ENCODE assay signal across 9 cellular contexts in the genomic region with DNA sequence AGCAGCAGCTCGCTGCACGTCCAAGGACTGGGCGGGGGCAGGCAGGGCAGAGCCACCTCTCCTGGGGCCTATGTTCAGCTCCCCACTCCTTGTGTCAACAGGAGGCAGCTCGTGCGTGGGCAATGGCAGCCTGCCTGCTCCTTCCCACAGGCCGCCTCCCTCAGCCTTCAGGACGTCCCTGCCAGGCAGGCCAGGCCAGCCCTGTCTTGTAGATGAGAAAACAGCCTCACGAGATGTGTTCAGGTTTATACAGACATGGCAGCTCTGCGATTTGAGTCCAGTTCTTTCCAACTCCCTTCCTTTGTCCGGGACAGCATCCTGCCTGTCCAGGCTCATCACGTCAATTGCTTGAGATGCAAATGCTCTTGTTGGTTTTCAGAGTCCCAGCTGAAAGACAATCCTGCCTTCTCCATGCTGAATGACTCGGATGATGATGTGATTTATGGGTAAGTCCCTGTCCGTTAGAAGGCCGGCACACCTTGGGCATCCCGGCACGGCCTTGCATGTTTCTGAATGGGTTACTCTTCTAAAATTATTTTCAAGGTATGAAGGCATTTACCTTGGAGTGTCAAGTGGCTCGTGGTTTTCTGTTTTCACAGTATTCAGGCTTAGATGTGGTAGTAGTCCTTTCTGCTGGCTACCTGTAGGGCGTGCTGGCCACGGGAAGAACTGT. TPM values are rescaled to one million over a fixed set of nuclear protein-coding genes. Genes with fewer than 3 reads are reported as not detected.
DNase-seq lines count a peak whose midpoint lies in the region; ATAC-seq and TF ChIP-seq lines count a peak whose summit lies in the region.
"Had no signal": no experiment of that assay in that cellular context is flagged by ENCODE, and none has a peak within 500 bp of the region (broad histone marks: within the 10 kb centered on the region; RNA-seq: fewer than 3 reads in every experiment).

No MANE protein-coding gene starts in this region.

- H3K9me2 ChIP-seq in HCT116 (ENCODE audit: insufficient read depth) (no peaks in the 10 kb centered on the region), OCI-LY7 (ENCODE audit: insufficient read depth, low read length) (no peaks in the 10 kb centered on the region)

- H3K27me3 ChIP-seq in HCT116 (ENCODE audit: insufficient read depth, low read length) (no peaks in the 10 kb centered on the region), sigmoid colon (no peaks in the 10 kb centered on the region)

- H3K4me3 Mint-ChIP-seq in activated naive CD8-positive, alpha-beta T cell treated with anti-CD3 and anti-CD28 coated beads for 36 hours, result no peak overlapping the region

- no peak for TF ChIP-seq RAD21 in HCT116 (IDR thresholded peaks at IDR 0.05; ENCODE audit: low read depth)

- intact Hi-C loops in HCT116 (cut with micrococcal nuclease) (no loop called here), left cardiac atrium (cut with DNase I) (no loop called here), sigmoid colon (cut with DNase I) (no loop called here), OCI-LY7 (cut with micrococcal nuclease; ENCODE audit: unreplicated experiment) (no loop called here)

- BruUV-seq in HCT116 (replicated peaks; lab: Mats Ljungman, UMichigan) (no TSS peak), OCI-LY7 (replicated peaks; lab: Mats Ljungman, UMichigan) (no TSS peak)

- ATAC-seq in HCT116 (no peak), left cardiac atrium (peak; percentile 56 to 60), HG03442 (IDR thresholded peaks at IDR 0.05; ENCODE audit: unreplicated experiment) (no peak), HG03378 (IDR thresholded peaks at IDR 0.05; ENCODE audit: unreplicated experiment) (no peak)
- ATAC-seq: GM12878 had no signal

- H3K4me1 Mint-ChIP-seq in activated naive CD8-positive, alpha-beta T cell treated with anti-CD3 and anti-CD28 coated beads for 36 hours, result peaks cover 37% of the 10 kb centered on the region

- 44 to 72% methylated on average over 19 of the region's 19 CpGs for WGBS in sigmoid colon, 2 donors

- H3K36me3 ChIP-seq in HCT116 (ENCODE audit: control insufficient read depth in 1 of 2, insufficient read depth in 2 of 2, low read length in 2 of 2) (peaks cover 10 to 42% of the 10 kb centered on the region in 2 experiments; a peak in 3 of 4 replicates), sigmoid colon (peaks cover 0 to 62% (median 9%) of the 10 kb centered on the region in 4 donors), OCI-LY7 (ENCODE audit: insufficient read depth, low read length) (peaks cover 54% of the 10 kb centered on the region; the same call in 1 of the 2 replicates)

- TF ChIP-seq EP300 in sigmoid colon (IDR thresholded peaks at IDR 0.05), result no peak

- TF ChIP-seq POLR2A in HCT116 (IDR thresholded peaks at IDR 0.05; ENCODE audit: borderline replicate concordance, extremely low read depth, insufficient read depth, insufficient read length) (no peak), sigmoid colon (IDR thresholded peaks at IDR 0.05) (no peak)

- H3K4me2 ChIP-seq in HCT116 (ENCODE audit: low read length), result peak overlapping the region; percentile 48; the same call in 1 of the 2 replicates
- H3K4me2 ChIP-seq in OCI-LY7 (ENCODE audit: low read length), result no peak overlapping the region

- H3K27me3 Mint-ChIP-seq in activated naive CD8-positive, alpha-beta T cell treated with anti-CD3 and anti-CD28 coated beads for 36 hours, result no peaks in the 10 kb centered on the region

- RAD21 ChIA-PET in HCT116 (lab: Charles Lee; ENCODE audit: low non-redundant PET in 1 of 2, low total read pairs in 2 of 2, uncharacterized antibody in 2 of 2, unreplicated experiment in 2 of 2), result interaction anchor here in 1 of 2 experiments (0.6 kb wide), 1 partner anchor 368 kb away, joined by 4 read pairs; no protein-coding TSS in a partner anchor

- H2AFZ ChIP-seq in HCT116 (ENCODE audit: low read depth, low read length, poor library complexity, severe bottlenecking) (no peak overlapping the region), OCI-LY7 (ENCODE audit: low read length) (no peak overlapping the region)

- H3K79me2 ChIP-seq in HCT116 (ENCODE audit: insufficient read depth, low read length) (peaks cover 12% of the 10 kb centered on the region; the same call in 1 of the 2 replicates), OCI-LY7 (ENCODE audit: insufficient read depth, low read depth, low read length) (no peaks in the 10 kb centered on the region)

- no peak for TF ChIP-seq CTCF in HCT116 (IDR thresholded peaks at IDR 0.05 in 2 of 3, conservative IDR thresholded peaks at IDR 0.05 in 1 of 3; ENCODE audit: borderline replicate concordance in 1 of 3, insufficient read depth in 1 of 3, low read depth in 2 of 3, low read length in 2 of 3)
- no peak for TF ChIP-seq CTCF in sigmoid colon (IDR thresholded peaks at IDR 0.05)
- TF ChIP-seq CTCF in OCI-LY7 (conservative IDR thresholded peaks at IDR 0.05; ENCODE audit: low read length), result no peak

- peak overlapping the region; percentile 20; the same call in 1 of the 2 replicates for H3K9ac ChIP-seq in HCT116 (ENCODE audit: low read length)

- H4K20me1 ChIP-seq in HCT116 (ENCODE audit: insufficient read depth), result no peaks in the 10 kb centered on the region
- no peaks in the 10 kb centered on the region for H4K20me1 ChIP-seq in OCI-LY7 (ENCODE audit: insufficient read depth, low read length)

- peak overlapping the region; percentile 61 for H3K27ac Mint-ChIP-seq in activated naive CD8-positive, alpha-beta T cell treated with anti-CD3 and anti-CD28 coated beads for 36 hours

- peak overlapping the region; percentile 20; the same call in 1 of the 2 replicates for H3K27ac ChIP-seq in HCT116 (ENCODE audit: low read depth, low read length)
- peak overlapping the region; percentile 54 to 68 (median 57) for H3K27ac ChIP-seq in sigmoid colon
- no peak overlapping the region for H3K27ac ChIP-seq in OCI-LY7 (ENCODE audit: low read depth, low read length, poor library complexity, severe bottlenecking)

- H3K36me3 Mint-ChIP-seq in activated naive CD8-positive, alpha-beta T cell treated with anti-CD3 and anti-CD28 coated beads for 36 hours, result peaks cover 48% of the 10 kb centered on the region

- DNase-seq in HCT116 (ENCODE audit: low read depth, low spot score), result no peak
- DNase-seq in activated naive CD8-positive, alpha-beta T cell treated with anti-CD3 and anti-CD28 coated beads for 36 hours, result no peak
- peak; percentile 80 for DNase-seq in left cardiac atrium
- peak; percentile 78 for DNase-seq in sigmoid colon
- no peak for DNase-seq in LoVo (ENCODE audit: low spot score)
- DNase-seq in OCI-LY7 (ENCODE audit: low spot score), result no peak

- no peak overlapping the region for H3K4me3 ChIP-seq in HCT116 (replicated peaks in 1 of 2; ENCODE audit: low read depth in 1 of 2, low read length in 2 of 2)
- no peak overlapping the region for H3K4me3 ChIP-seq in sigmoid colon
- no peak overlapping the region for H3K4me3 ChIP-seq in OCI-LY7 (ENCODE audit: low read depth, low read length, poor library complexity, severe bottlenecking)
- H3K4me3 ChIP-seq: GM12878 had no signal

- H3K9me3 Mint-ChIP-seq in activated naive CD8-positive, alpha-beta T cell treated with anti-CD3 and anti-CD28 coated beads for 36 hours, result no peaks in the 10 kb centered on the region

- H3K4me1 ChIP-seq in HCT116 (ENCODE audit: control insufficient read depth in 1 of 2, insufficient read depth in 2 of 2, low read length in 2 of 2) (peaks cover 8 to 39% of the 10 kb centered on the region in 2 experiments; a peak in 3 of 4 replicates), sigmoid colon (peaks cover 0 to 18% (median 11%) of the 10 kb centered on the region in 4 donors), OCI-LY7 (ENCODE audit: insufficient read depth, low read length, poor library complexity, severe bottlenecking) (no peaks in the 10 kb centered on the region)

- CTCF ChIA-PET in HCT116 (lab: Charles Lee) (no interaction called here), OCI-LY7 (lab: Charles Lee; ENCODE audit: unreplicated experiment) (no interaction called here)

- POLR2A ChIA-PET in HCT116 (lab: Charles Lee) (no interaction called here), OCI-LY7 (lab: Charles Lee) (interaction anchor here (0.6 kb wide), 1 partner anchor 19 kb away, joined by 4 read pairs; no protein-coding TSS in a partner anchor)

- H3K9me3 ChIP-seq in HCT116 (ENCODE audit: control insufficient read depth in 1 of 2, insufficient read depth in 1 of 2, low read depth in 1 of 2, low read length in 2 of 2), result no peaks in the 10 kb centered on the region
- H3K9me3 ChIP-seq in sigmoid colon, result no peaks in the 10 kb centered on the region
- no peaks in the 10 kb centered on the region for H3K9me3 ChIP-seq in OCI-LY7 (ENCODE audit: low read length)

TF ChIP-seq in HCT116, 20 proteins besides CTCF, POLR2A, EP300 and RAD21:
- TF ChIP-seq EGR1 (IDR thresholded peaks at IDR 0.05; ENCODE audit: low read depth), result no peak
- TF ChIP-seq, protein P1, sequence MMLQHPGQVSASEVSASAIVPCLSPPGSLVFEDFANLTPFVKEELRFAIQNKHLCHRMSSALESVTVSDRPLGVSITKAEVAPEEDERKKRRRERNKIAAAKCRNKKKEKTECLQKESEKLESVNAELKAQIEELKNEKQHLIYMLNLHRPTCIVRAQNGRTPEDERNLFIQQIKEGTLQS (IDR thresholded peaks at IDR 0.05), result no peak
- TF ChIP-seq, protein P2, sequence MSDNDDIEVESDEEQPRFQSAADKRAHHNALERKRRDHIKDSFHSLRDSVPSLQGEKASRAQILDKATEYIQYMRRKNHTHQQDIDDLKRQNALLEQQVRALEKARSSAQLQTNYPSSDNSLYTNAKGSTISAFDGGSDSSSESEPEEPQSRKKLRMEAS (IDR thresholded peaks at IDR 0.05), result no peak

RNA-seq across cellular contexts. Expression of a gene that starts 13.5 kb away (rescaled TPM):
- total RNA-seq in HCT116 (2021; ENCODE audit: unreplicated experiment), result 239 TPM
- 261 and 300 TPM in 2 replicates for polyA plus RNA-seq in HCT116 (2012)
- 10 to 100 TPM; 70.9 to 74.2 TPM for total RNA-seq in activated naive CD8-positive, alpha-beta T cell treated with anti-CD3 and anti-CD28 coated beads for 36 hours
- 10 to 100 TPM; 73.6 to 90.6 TPM for total RNA-seq in left cardiac atrium
- 100 to 1,000 TPM in 3 of 4 donors, 10 to 100 TPM in 1; 68.7 to 118 (median 105) TPM for total RNA-seq in sigmoid colon
- polyA plus RNA-seq in sigmoid colon, result 100 to 1,000 TPM; 231 to 457 (median 332) TPM
- total RNA-seq in OCI-LY7 (2014; rRNA removed; shearing (Covaris generic)), result 23.9 and 29.3 TPM in 2 replicates
- 45.8 and 49.2 TPM in 2 replicates for total RNA-seq in OCI-LY7 (2022)

RNA-seq across cellular contexts. Expression of a gene that starts 18.8 kb away (rescaled TPM):
- total RNA-seq in HCT116 (2021; ENCODE audit: unreplicated experiment) (55.3 TPM), left cardiac atrium (1 to 10 TPM; 3.7 to 4.4 TPM), sigmoid colon (1 to 10 TPM; 3.1 to 4.3 (median 3.6) TPM), OCI-LY7 (2022) (0.89 TPM in 2 replicates)
- 59.3 and 71.8 TPM in 2 replicates for polyA plus RNA-seq in HCT116 (2012)
- total RNA-seq in activated naive CD8-positive, alpha-beta T cell treated with anti-CD3 and anti-CD28 coated beads for 36 hours, result 100 to 1,000 TPM in 1 of 2 experiments, 10 to 100 TPM in 1; 97.8 to 101 TPM
- polyA plus RNA-seq in sigmoid colon, result 1 to 10 TPM; 1.6 to 6.9 (median 1.8) TPM
- 0.32 TPM in 1 of 2 replicates, not detected in the other for total RNA-seq in OCI-LY7 (2014; rRNA removed; shearing (Covaris generic))

Comparison
In these comparisons a context has a peak if more than half of its experiments do, and no peak if none do; other contexts are left out.
1. ATAC-seq: peak in left cardiac atrium (2 of 2); none in HCT116 (single experiment), HG03442 (single experiment) and HG03378 (single experiment).
2. DNase-seq: peak in left cardiac atrium (single experiment) and sigmoid colon (single experiment); none in HCT116 (single experiment), activated naive CD8-positive, alpha-beta T cell treated with anti-CD3 and anti-CD28 coated beads for 36 hours (single experiment), LoVo (single experiment) and OCI-LY7 (single experiment).
3. RNA of a gene that starts 18.8 kb away (total RNA-seq): 97.8 to 101 TPM in activated naive CD8-positive, alpha-beta T cell treated with anti-CD3 and anti-CD28 coated beads for 36 hours and 55.3 TPM in HCT116 (single experiment); 3.7 to 4.4 TPM in left cardiac atrium, 3.1 to 4.3 TPM in sigmoid colon and 0.32 to 0.89 TPM in OCI-LY7; every median in the first group is over 10 times any median in the second.